ENCODE assay signal across 12 cellular contexts in the genomic region with DNA sequence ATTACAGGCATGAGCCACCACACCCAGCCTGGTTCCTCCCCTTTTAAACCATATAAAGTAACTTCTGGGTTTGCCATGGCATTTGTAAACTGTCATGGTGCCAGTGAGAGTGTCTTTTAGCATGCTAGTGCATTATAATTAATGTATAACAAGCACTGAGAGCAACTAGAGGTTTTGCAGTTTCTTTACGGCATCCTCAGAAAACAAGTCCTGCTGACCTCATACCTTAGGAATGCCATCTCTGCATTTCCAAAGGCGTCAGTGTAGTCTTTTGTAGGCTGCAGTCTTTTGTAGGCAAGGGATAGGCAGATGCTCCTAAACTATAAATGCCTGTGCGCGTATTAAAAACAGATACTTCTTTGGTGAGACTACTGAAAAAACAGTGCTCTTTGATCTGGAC.
DNase-seq lines count a peak whose midpoint lies in the region; ATAC-seq and TF ChIP-seq lines count a peak whose summit lies in the region.
"Had no signal": no experiment of that assay in that cellular context is flagged by ENCODE, and none has a peak within 500 bp of the region (broad histone marks: within the 10 kb centered on the region; RNA-seq: fewer than 3 reads in every experiment).

No MANE protein-coding gene starts in this region.

- no CpG with 5 or more reads among the region's 4 CpGs for WGBS in iPS DF 6.9 (ENCODE audit: insufficient coverage, insufficient read length)

- ATAC-seq in GM18909 (IDR thresholded peaks at IDR 0.05; ENCODE audit: poor library complexity, unreplicated experiment), result no peak

- no TSS peak for BruUV-seq in MCF 10A (replicated peaks; lab: Mats Ljungman, UMichigan)

- TF ChIP-seq CTCF in MCF 10A (IDR thresholded peaks at IDR 0.05; ENCODE audit: unreplicated experiment) (no peak), breast epithelium (IDR thresholded peaks at IDR 0.05) (no peak)

- H3K36me3 ChIP-seq in breast epithelium (no peaks in the 10 kb centered on the region), iPS DF 6.9 (ENCODE audit: control insufficient read depth, insufficient read depth, low read length) (no peaks in the 10 kb centered on the region)
- H3K36me3 ChIP-seq: cardiac muscle cell had no signal

- DNase-seq in MCF 10A (ENCODE audit: unreplicated experiment) (peak; percentile 57), breast epithelium (ENCODE audit: low spot score in 2 of 2) (no peak), amniotic epithelial cell (ENCODE audit: low read depth) (peak; percentile 92), iPS DF 6.9 (ENCODE audit: low read depth, low spot score) (peak; percentile 74), hippocampal formation (lab: John Stamatoyannopoulos, UW) (no peak), mesenteric fat pad (ENCODE audit: low spot score) (no peak), NCI-H1092 (lab: John Stamatoyannopoulos, UW) (no peak)
- DNase-seq: activated CD4-positive, alpha-beta T cell treated with anti-CD3 and anti-CD28 coated beads, Interleukin-2, amount 50 U/mL, for 1 hour; left cardiac atrium; RPMI8226 had no signal

- H3K4me1 Mint-ChIP-seq in MCF 10A (ENCODE audit: insufficient read depth, unreplicated experiment), result peaks cover 6% of the 10 kb centered on the region

- H3K36me3 Mint-ChIP-seq in MCF 10A (ENCODE audit: insufficient read depth, unreplicated experiment), result no peaks in the 10 kb centered on the region

- no peak overlapping the region for H3K4me3 Mint-ChIP-seq in MCF 10A (ENCODE audit: unreplicated experiment)

- POLR2A ChIA-PET in MCF 10A (lab: Yijun Ruan, JAX), result interaction anchor here (0.7 to 1.0 kb wide), 5 partner anchors 13 to 151 kb away, joined by 3 to 6 read pairs (median 4); a partner anchor contains a TSS

- CTCF ChIA-PET in MCF 10A (lab: Yijun Ruan, JAX), result interaction anchor here (0.8 to 1.6 kb wide), 5 partner anchors 17 to 82 kb away, joined by 3 to 4 read pairs (median 4); no protein-coding TSS in a partner anchor

- H3K9me3 Mint-ChIP-seq in MCF 10A (ENCODE audit: unreplicated experiment), result no peaks in the 10 kb centered on the region

- H3K27ac ChIP-seq in breast epithelium (no peak overlapping the region), iPS DF 6.9 (ENCODE audit: low read length) (no peak overlapping the region)
- H3K27ac ChIP-seq: cardiac muscle cell had no signal

- no peaks in the 10 kb centered on the region for H3K27me3 Mint-ChIP-seq in MCF 10A (ENCODE audit: insufficient read depth, unreplicated experiment)

- H3K9me3 ChIP-seq in breast epithelium (no peaks in the 10 kb centered on the region), iPS DF 6.9 (ENCODE audit: control insufficient read depth, insufficient read depth, low read length) (no peaks in the 10 kb centered on the region)

- H3K4me3 ChIP-seq in breast epithelium, result no peak overlapping the region
- no peak overlapping the region for H3K4me3 ChIP-seq in iPS DF 6.9 (ENCODE audit: low read length)
- H3K4me3 ChIP-seq: cardiac muscle cell had no signal

- no peaks in the 10 kb centered on the region for H3K4me1 ChIP-seq in breast epithelium
- H3K4me1 ChIP-seq in iPS DF 6.9 (ENCODE audit: control insufficient read depth, insufficient read depth, low read length), result no peaks in the 10 kb centered on the region

- no peaks in the 10 kb centered on the region for H3K27me3 ChIP-seq in breast epithelium
- H3K27me3 ChIP-seq in iPS DF 6.9 (ENCODE audit: control insufficient read depth, insufficient read depth, low read length), result no peaks in the 10 kb centered on the region
- H3K27me3 ChIP-seq: cardiac muscle cell had no signal

- TF ChIP-seq POLR2A in breast epithelium (IDR thresholded peaks at IDR 0.05), result no peak

- intact Hi-C loops in MCF 10A (cut with micrococcal nuclease) (no loop called here), breast epithelium (cut with DNase I; ENCODE audit: low total_unique reads) (no loop called here)

- H3K27ac Mint-ChIP-seq in MCF 10A (ENCODE audit: low read depth, unreplicated experiment), result no peak overlapping the region

Comparison
In these comparisons a context has a peak if more than half of its experiments do, and no peak if none do; other contexts are left out.
1. DNase-seq: peak in MCF 10A (single experiment), amniotic epithelial cell (single experiment) and iPS DF 6.9 (single experiment); none in breast epithelium (0 of 2), hippocampal formation (0 of 2), mesenteric fat pad (single experiment) and NCI-H1092 (single experiment).